13 cellular contexts compared by ENCODE assay signal in genomic region chr10:91090761-91091529, GRCh38.
DNase-seq lines count a peak whose midpoint lies in the region; ATAC-seq and TF ChIP-seq lines count a peak whose summit lies in the region.
"Had no signal": no experiment of that assay in that cellular context is flagged by ENCODE, and none has a peak within 500 bp of the region (broad histone marks: within the 10 kb centered on the region; RNA-seq: fewer than 3 reads in every experiment).

No MANE protein-coding gene starts in this region.

- intact Hi-C loops in Caco-2 (cut with micrococcal nuclease; ENCODE audit: unreplicated experiment) = no loop called here

- peaks cover 24% of the 10 kb centered on the region for H3K9me3 Mint-ChIP-seq in Caco-2 (ENCODE audit: unreplicated experiment)
- H3K9me3 Mint-ChIP-seq in activated T-helper 17 cell treated with anti-CD3 and anti-CD28 coated beads, Interleukin-2, amount 50 U/mL, for 72 hours = peaks cover 10% of the 10 kb centered on the region

- H3K27me3 ChIP-seq in Caco-2 (replicated peaks; ENCODE audit: control insufficient read depth, insufficient read depth, low read length) = no peaks in the 10 kb centered on the region
- no peaks in the 10 kb centered on the region for H3K27me3 ChIP-seq in kidney epithelial cell (ENCODE audit: control insufficient read depth, insufficient read depth, low read length)

- DNase-seq in Caco-2 = no peak
- DNase-seq in kidney epithelial cell (ENCODE audit: low read depth) = no peak
- no peak for DNase-seq in NCI-H2171 (lab: John Stamatoyannopoulos, UW)
- no peak for DNase-seq in NOMO-1 treated with dmso at 0.1 percent for 144 hours (lab: John Stamatoyannopoulos, UW; ENCODE audit: unreplicated experiment)
- DNase-seq in activated CD4-positive, alpha-beta T cell treated with anti-CD3 and anti-CD28 coated beads, Interleukin-2, amount 50 U/mL, for 4 hours = no peak
- DNase-seq: activated CD4-positive, alpha-beta T cell treated with anti-CD3 and anti-CD28 coated beads, Interleukin-2, amount 10 ng/mL, durations not matched to agents 7 days and 5 days; activated naive CD8-positive, alpha-beta T cell treated with anti-CD3 and anti-CD28 coated beads, Interleukin-2, amount 50 U/mL, for 24 hours; GDM1; hippocampal formation; NCI-H526 treated with DMSO at 0.1 percent for 48 hours had no signal

- H3K4me3 Mint-ChIP-seq in Caco-2 (ENCODE audit: unreplicated experiment) = no peak overlapping the region
- H3K4me3 Mint-ChIP-seq in activated T-helper 17 cell treated with anti-CD3 and anti-CD28 coated beads, Interleukin-2, amount 50 U/mL, for 72 hours = no peak overlapping the region
- H3K4me3 Mint-ChIP-seq: activated CD4-positive, alpha-beta T cell treated with anti-CD3 and anti-CD28 coated beads, Interleukin-2, amount 10 ng/mL, durations not matched to agents 7 days and 5 days; activated naive CD8-positive, alpha-beta T cell treated with anti-CD3 and anti-CD28 coated beads, Interleukin-2, amount 50 U/mL, for 24 hours had no signal

- no peaks in the 10 kb centered on the region for H3K4me1 Mint-ChIP-seq in Caco-2 (ENCODE audit: low read depth, unreplicated experiment)
- peaks cover 5% of the 10 kb centered on the region for H3K4me1 Mint-ChIP-seq in activated T-helper 17 cell treated with anti-CD3 and anti-CD28 coated beads, Interleukin-2, amount 50 U/mL, for 72 hours

- H3K27ac ChIP-seq in VCaP = no peak overlapping the region

- no peak overlapping the region for H3K27ac Mint-ChIP-seq in Caco-2 (ENCODE audit: unreplicated experiment)
- no peak overlapping the region for H3K27ac Mint-ChIP-seq in activated T-helper 17 cell treated with anti-CD3 and anti-CD28 coated beads, Interleukin-2, amount 50 U/mL, for 72 hours
- H3K27ac Mint-ChIP-seq: activated CD4-positive, alpha-beta T cell treated with anti-CD3 and anti-CD28 coated beads, Interleukin-2, amount 10 ng/mL, durations not matched to agents 7 days and 5 days; activated naive CD8-positive, alpha-beta T cell treated with anti-CD3 and anti-CD28 coated beads, Interleukin-2, amount 50 U/mL, for 24 hours had no signal

- peaks cover 10% of the 10 kb centered on the region for H3K27me3 Mint-ChIP-seq in Caco-2 (ENCODE audit: insufficient read depth, unreplicated experiment)
- H3K27me3 Mint-ChIP-seq in activated T-helper 17 cell treated with anti-CD3 and anti-CD28 coated beads, Interleukin-2, amount 50 U/mL, for 72 hours = peaks cover 3% of the 10 kb centered on the region
- H3K27me3 Mint-ChIP-seq: activated naive CD8-positive, alpha-beta T cell treated with anti-CD3 and anti-CD28 coated beads, Interleukin-2, amount 50 U/mL, for 24 hours had no signal

- POLR2A ChIA-PET in Caco-2 (lab: Charles Lee) = no interaction called here

- CTCF ChIA-PET in Caco-2 (lab: Charles Lee) = no interaction called here

- H3K9me3 ChIP-seq in Caco-2 = peaks cover 8% of the 10 kb centered on the region; the same call in 1 of the 2 replicates

- H3K36me3 ChIP-seq in Caco-2 (ENCODE audit: control insufficient read depth, insufficient read depth, low read length) (no peaks in the 10 kb centered on the region), kidney epithelial cell (ENCODE audit: control insufficient read depth, insufficient read depth, low read length) (no peaks in the 10 kb centered on the region)

- H3K36me3 Mint-ChIP-seq in Caco-2 (ENCODE audit: insufficient read depth, unreplicated experiment) = no peaks in the 10 kb centered on the region
- no peaks in the 10 kb centered on the region for H3K36me3 Mint-ChIP-seq in activated T-helper 17 cell treated with anti-CD3 and anti-CD28 coated beads, Interleukin-2, amount 50 U/mL, for 72 hours (ENCODE audit: low read depth)

- peak; percentile 0 to 25 for TF ChIP-seq CTCF in Caco-2 (IDR thresholded peaks at IDR 0.05; ENCODE audit: insufficient read depth in 1 of 2, low read depth in 1 of 2, low read length in 1 of 2, severe bottlenecking in 1 of 2, unreplicated experiment in 1 of 2)
- peak; percentile 69 for TF ChIP-seq CTCF in VCaP (conservative IDR thresholded peaks at IDR 0.05)
- TF ChIP-seq CTCF in kidney epithelial cell (IDR thresholded peaks at IDR 0.05; ENCODE audit: insufficient read depth, low read length, poor library complexity, severe bottlenecking) = peak; percentile 6

- H3K4me3 ChIP-seq in Caco-2 (ENCODE audit: low read depth, low read length) = no peak overlapping the region
- no peak overlapping the region for H3K4me3 ChIP-seq in kidney epithelial cell (ENCODE audit: low read depth, low read length)

- BruUV-seq in Caco-2 (replicated peaks; lab: Mats Ljungman, UMichigan) = no TSS peak

- ATAC-seq in GM18867 (IDR thresholded peaks at IDR 0.05; ENCODE audit: unreplicated experiment) = peak; percentile 55
- no peak for ATAC-seq in activated T-helper 17 cell treated with anti-CD3 and anti-CD28 coated beads, Interleukin-2, amount 50 U/mL, for 72 hours (replicated peaks)
- ATAC-seq: activated naive CD8-positive, alpha-beta T cell treated with anti-CD3 and anti-CD28 coated beads, Interleukin-2, amount 50 U/mL, for 24 hours had no signal

- H3K4me1 ChIP-seq in Caco-2 = no peaks in the 10 kb centered on the region

Comparison
In these comparisons a context has a peak if more than half of its experiments do, and no peak if none do; other contexts are left out.
1. CTCF ChIP-seq: peak in every context shown above with its lines; median percentile 69 in VCaP; 12 in Caco-2; 6 in kidney epithelial cell.